In genomic region chr17:60311186-60311585, GRCh38 we compare ENCODE assay signal across 28 cellular contexts.
"Had no signal": no experiment of that assay in that cellular context is flagged by ENCODE, and none has a peak within 500 bp of the region (broad histone marks: within the 10 kb centered on the region; RNA-seq: fewer than 3 reads in every experiment).

No MANE protein-coding gene starts in this region.

- H3K36me3 ChIP-seq: gastrocnemius medialis, sigmoid colon, thyroid gland had no signal

- FAIRE-seq: colon, keratinocyte, small intestine had no signal

- ATAC-seq: left cardiac atrium; left ventricle myocardium superior; stimulated activated memory B cell treated with anti-CD40 and anti-IgM and Interleukin-4, amounts not matched to agents 10 μg/mL and 1 μg/mL and 100 μg/mL, for 72 hours had no signal

- H3K27me3 ChIP-seq: esophagus muscularis mucosa, gastrocnemius medialis, sigmoid colon, stomach, thyroid gland, upper lobe of left lung had no signal

- H3K9me3 ChIP-seq: esophagus muscularis mucosa, gastrocnemius medialis, sigmoid colon, stomach, thyroid gland, upper lobe of left lung had no signal

- H3K4me3 ChIP-seq: esophagus muscularis mucosa, gastrocnemius medialis, sigmoid colon, stomach, thyroid gland, upper lobe of left lung had no signal

- H3K27ac ChIP-seq: esophagus muscularis mucosa, sigmoid colon, stomach, thyroid gland, upper lobe of left lung had no signal

- DNase-seq: activated CD4-positive, alpha-beta memory T cell treated with anti-CD3 and anti-CD28 coated beads, Interleukin-2, amount 10 ng/mL, durations not matched to agents 7 days and 5 days; activated CD4-positive, alpha-beta T cell treated with anti-CD3 and anti-CD28 coated beads for 1 hour; activated CD4-positive, alpha-beta T cell treated with anti-CD3 and anti-CD28 coated beads, Interleukin-2, amount 10 ng/mL, durations not matched to agents 7 days and 5 days; activated CD8-positive, alpha-beta memory T cell treated with anti-CD3 and anti-CD28 coated beads, Interleukin-2, amount 50 U/mL, for 48 hours; activated gamma-delta T cell treated with Interleukin-2 at 50 U/mL for 16 hours; activated naive CD4-positive, alpha-beta T cell treated with anti-CD3 and anti-CD28 coated beads, Interleukin-2, amount 50 U/mL, for 16 hours; activated T-cell treated with anti-CD3 and anti-CD28 coated beads, Interleukin-2, amount 50 U/mL, for 24 hours; anterior cingulate cortex; dermis blood vessel endothelial cell; effector CD4-positive, alpha-beta T cell; gastrocnemius medialis; hippocampal formation; left cardiac atrium; left ventricle myocardium superior; retina; sigmoid colon; small intestine; stimulated activated CD4-positive, alpha-beta T cell treated with anti-CD3 and anti-CD28 coated beads, Interleukin-1b, Interleukin-23, amount 100 ng/mL, for 48 hours; stimulated activated CD4-positive, alpha-beta T cell treated with anti-CD3 and anti-CD28 coated beads, Interleukin-4, amount 100 ng/mL, for 4 hours; stimulated activated CD8-positive, alpha-beta memory T cell treated with anti-CD3 and anti-CD28 coated beads, Interleukin-4, amount 100 ng/mL, for 48 hours; stomach; T-helper 2 cell; thyroid gland; upper lobe of left lung had no signal
